Comparison of ENCODE assay signal across 24 cellular contexts in genomic region chr17:28255616-28256015, GRCh38.
DNase-seq lines count a peak whose midpoint lies in the region; ATAC-seq, FAIRE-seq and TF ChIP-seq lines count a peak whose summit lies in the region.
"Had no signal": no experiment of that assay in that cellular context is flagged by ENCODE, and none has a peak within 500 bp of the region (broad histone marks: within the 10 kb centered on the region; RNA-seq: fewer than 3 reads in every experiment).

No MANE protein-coding gene starts in this region.

- no peak overlapping the region for H2BK120ac ChIP-seq in H1 (replicated peaks; ENCODE audit: low read depth, low read length)

- no peak overlapping the region for H2BK20ac ChIP-seq in H1 (ENCODE audit: low read length)

- no peak overlapping the region for H4K5ac ChIP-seq in H1 (ENCODE audit: insufficient read length, low read depth, low read length)

- CTCF ChIA-PET in HepG2 (lab: Yijun Ruan, JAX; ENCODE audit: low intra/inter-chr PET ratio, low total read pairs) (no interaction called here), H1 (lab: Charles Lee; ENCODE audit: partially characterized antibody) (interaction anchor here (0.6 to 2.8 kb wide), 5 partner anchors 21 to 375 kb away, joined by 3 to 7 read pairs (median 4); no protein-coding TSS in a partner anchor)

- H3K23ac ChIP-seq in H1 (ENCODE audit: insufficient read length), result no peak overlapping the region

- H3K4me1 ChIP-seq in HepG2 (ENCODE audit: insufficient read depth, low read length) (peaks cover 48% of the 10 kb centered on the region), right lobe of liver (peaks cover 0 to 42% (median 21%) of the 10 kb centered on the region in 4 donors), H1 (replicated peaks in 1 of 4; ENCODE audit: control insufficient read depth in 3 of 4, insufficient read depth in 4 of 4, low read length in 3 of 4) (no peaks in the 10 kb centered on the region)
- H3K4me1 ChIP-seq: BE2C had no signal

- H3K9me3 ChIP-seq in HepG2 (ENCODE audit: low read length) (no peaks in the 10 kb centered on the region), right lobe of liver (no peaks in the 10 kb centered on the region), H1 (ENCODE audit: insufficient read depth in 2 of 2, low read depth in 1 of 2, low read length in 1 of 2) (no peaks in the 10 kb centered on the region)
- H3K9me3 ChIP-seq: BE2C had no signal

- no peaks in the 10 kb centered on the region for H3K79me1 ChIP-seq in H1 (ENCODE audit: low read depth, low read length)

- H3K79me2 ChIP-seq in HepG2 (ENCODE audit: insufficient read depth, low read length), result no peaks in the 10 kb centered on the region
- no peaks in the 10 kb centered on the region for H3K79me2 ChIP-seq in H1 (ENCODE audit: control insufficient read depth in 1 of 2, insufficient read depth in 2 of 2, low read length in 2 of 2)

- H3K56ac ChIP-seq in H1 (replicated peaks; ENCODE audit: insufficient read length, low read depth, low read length), result no peak overlapping the region

- TF ChIP-seq RAD21 in HepG2 (CRISPR knock-in tag; IDR thresholded peaks at IDR 0.05) (no peak), H1 (IDR thresholded peaks at IDR 0.05 in 1 of 2, conservative IDR thresholded peaks at IDR 0.05 in 1 of 2; ENCODE audit: low read depth in 2 of 2, low read length in 2 of 2) (no peak)

- TF ChIP-seq CTCF in HepG2 (CRISPR knock-in tag; IDR thresholded peaks at IDR 0.05) (no peak), right lobe of liver (IDR thresholded peaks at IDR 0.05) (no peak), H1 (IDR thresholded peaks at IDR 0.05; ENCODE audit: control extremely low read depth in 1 of 3, insufficient read depth in 1 of 3, low read depth in 1 of 3, low read length in 3 of 3) (no peak)

- H3K9ac ChIP-seq in HepG2 (ENCODE audit: insufficient read depth, low read depth, low read length), result no peak overlapping the region
- H3K9ac ChIP-seq in H1 (replicated peaks in 1 of 4; ENCODE audit: extremely low read depth in 1 of 4, low read depth in 3 of 4, low read length in 3 of 4), result no peak overlapping the region
- H3K9ac ChIP-seq: BLaER1 had no signal

- H2AFZ ChIP-seq in HepG2 (ENCODE audit: low read length) (no peak overlapping the region), H1 (ENCODE audit: low read length) (no peak overlapping the region)

- DNase-seq in HepG2 (ENCODE audit: low spot score) (no peak), right lobe of liver (no peak), NCI-H69 (lab: John Stamatoyannopoulos, UW) (peak; percentile 33), H1 (ENCODE audit: low read depth in 1 of 2, low spot score in 2 of 2) (no peak), posterior vena cava (ENCODE audit: low spot score) (peak; percentile 55), midbrain (lab: John Stamatoyannopoulos, UW) (no peak), NCI-H187 (lab: John Stamatoyannopoulos, UW) (no peak)
- DNase-seq in stimulated activated naive CD8-positive, alpha-beta T cell treated with anti-CD3 and anti-CD28 coated beads, Interleukin-15, Interleukin-2, amounts not matched to agents 100 U/mL and 50 U/mL, for 24 hours, result no peak
- DNase-seq: 8988T; ACHN; BE2C; C1 segment of cervical spinal cord; Caco-2; Calu3; CD4-positive, alpha-beta T cell; CD8-positive, alpha-beta T cell; DMS79 treated with DMSO at 0.1 percent for 48 hours; GF-D8 had no signal

- no peak for FAIRE-seq in HepG2 (lab: Jason Lieb, UNC)
- no peak for FAIRE-seq in H1 (lab: Jason Lieb, UNC)
- FAIRE-seq: A204.1, D721Med, G401.6, GM12891, GM19239 had no signal

- H4K8ac ChIP-seq in H1 (ENCODE audit: extremely low read depth, insufficient read depth, low read length), result no peak overlapping the region

- no peak overlapping the region for H2AK5ac ChIP-seq in H1 (ENCODE audit: low read depth, low read length)

- no peak overlapping the region for H3K4me2 ChIP-seq in HepG2 (ENCODE audit: low read depth, low read length)
- no peak overlapping the region for H3K4me2 ChIP-seq in H1 (ENCODE audit: insufficient read depth in 1 of 2, low read depth in 2 of 2, low read length in 2 of 2)
- H3K4me2 ChIP-seq: BLaER1 had no signal

- H3K36me3 ChIP-seq in HepG2 (replicated peaks in 1 of 2; ENCODE audit: control insufficient read depth in 1 of 2, insufficient read depth in 2 of 2, low read length in 2 of 2) (no peaks in the 10 kb centered on the region), right lobe of liver (no peaks in the 10 kb centered on the region), H1 (ENCODE audit: control insufficient read depth in 2 of 4, insufficient read depth in 4 of 4, low read length in 3 of 4) (no peaks in the 10 kb centered on the region)
- H3K36me3 ChIP-seq: BE2C, BLaER1 had no signal

- no peak for TF ChIP-seq EP300 in HepG2 (IDR thresholded peaks at IDR 0.05; ENCODE audit: low read depth in 2 of 2, low read length in 2 of 2)
- no peak for TF ChIP-seq EP300 in HepG2 (CRISPR knock-in tag; IDR thresholded peaks at IDR 0.05; ENCODE audit: borderline replicate concordance)
- TF ChIP-seq EP300 in H1 (IDR thresholded peaks at IDR 0.05; ENCODE audit: borderline replicate concordance in 1 of 2, low read depth in 2 of 2, low read length in 2 of 2), result no peak

- no peak for ATAC-seq in HepG2
- ATAC-seq in right lobe of liver, result no peak
- no peak for ATAC-seq in stimulated activated naive CD8-positive, alpha-beta T cell treated with anti-CD3 and anti-CD28 coated beads, Interleukin-15, Interleukin-2, amounts not matched to agents 100 U/mL and 50 U/mL, for 24 hours
- ATAC-seq: CD8-positive, alpha-beta T cell had no signal

- H3K14ac ChIP-seq in H1 (ENCODE audit: insufficient read length), result no peak overlapping the region

- H4K20me1 ChIP-seq in HepG2 (ENCODE audit: insufficient read depth, low read length), result no peaks in the 10 kb centered on the region
- no peaks in the 10 kb centered on the region for H4K20me1 ChIP-seq in H1 (replicated peaks in 1 of 2; ENCODE audit: control insufficient read depth in 1 of 2, insufficient read depth in 2 of 2, low read length in 2 of 2)
- H4K20me1 ChIP-seq: BLaER1 had no signal

- no peaks in the 10 kb centered on the region for H3K27me3 ChIP-seq in HepG2 (ENCODE audit: control insufficient read depth in 1 of 2, insufficient read depth in 2 of 2, low read length in 2 of 2)
- no peaks in the 10 kb centered on the region for H3K27me3 ChIP-seq in right lobe of liver
- H3K27me3 ChIP-seq in H1 (replicated peaks in 1 of 4; ENCODE audit: control insufficient read depth in 3 of 4, extremely low read depth in 1 of 4, insufficient read depth in 3 of 4, low read length in 3 of 4), result no peaks in the 10 kb centered on the region
- H3K27me3 ChIP-seq: BE2C had no signal

- no peak overlapping the region for H3K4ac ChIP-seq in H1 (replicated peaks; ENCODE audit: insufficient read length, low read depth, low read length)

- H3K23me2 ChIP-seq in H1 (ENCODE audit: low read depth, low read length), result peaks cover 3% of the 10 kb centered on the region

- H2BK5ac ChIP-seq in H1 (ENCODE audit: low read depth, low read length), result no peak overlapping the region

- H2BK12ac ChIP-seq in H1 (ENCODE audit: low read depth, low read length), result 0 out of 2 replicates have a peak overlapping the region, but pooled peaks have one; percentile 60

- TF ChIP-seq POLR2A in HepG2 (IDR thresholded peaks at IDR 0.05; ENCODE audit: insufficient read depth in 1 of 2, low read depth in 2 of 2, low read length in 2 of 2), result no peak
- no peak for TF ChIP-seq POLR2A in right lobe of liver (IDR thresholded peaks at IDR 0.05)
- TF ChIP-seq POLR2A in H1 (IDR thresholded peaks at IDR 0.05; ENCODE audit: control extremely low read depth in 1 of 2, low read depth in 2 of 2, low read length in 2 of 2), result no peak

- in situ Hi-C loops in HepG2 (cut with HindIII; ENCODE audit: extremely low pct_ligation_motif_present, low pct_unique_long_range_greater_than_20kb), result no loop called here

- whole genome bisulfite sequencing in HepG2 (ENCODE audit: low lambda C conversion rate), result 31% methylated on average over 4 of the region's 4 CpGs
- 41% methylated on average over 2 of the region's 4 CpGs for WGBS in right lobe of liver (ENCODE audit: insufficient coverage, low coverage, low lambda C conversion rate, missing lambda C conversion rate)
- WGBS in H1 (ENCODE audit: extremely low coverage in 1 of 2, insufficient coverage in 1 of 2, insufficient read length in 1 of 2, insufficient replicate concordance in 2 of 2, low coverage in 1 of 2, low lambda C conversion rate in 2 of 2, missing lambda C conversion rate in 1 of 2), 2 experiments, result 78% methylated on average over 4 of the region's 4 CpGs; no CpG with 5 or more reads in 1 of the 2 experiments

- intact Hi-C loops in HepG2 (cut with micrococcal nuclease; ENCODE audit: unreplicated experiment) (no loop called here), right lobe of liver (cut with DNase I) (loop anchor here in 1 of 2 donors (10.0 kb wide), 1 partner anchor 451 kb away; the partner anchor contains the start of gene NOS2), posterior vena cava (cut with DNase I) (no loop called here)

- BruUV-seq in HepG2 (replicated peaks; lab: Mats Ljungman, UMichigan), result no TSS peak

- H3K4me3 ChIP-seq in HepG2 (replicated peaks in 1 of 3; ENCODE audit: insufficient read depth in 1 of 3, low read depth in 2 of 3, low read length in 3 of 3) (no peak overlapping the region), right lobe of liver (no peak overlapping the region), H1 (ENCODE audit: extremely low read depth in 1 of 4, insufficient read depth in 2 of 4, low read depth in 3 of 4, low read length in 4 of 4) (no peak overlapping the region)
- H3K4me3 ChIP-seq: BLaER1 had no signal

- H3K27ac ChIP-seq in HepG2 (ENCODE audit: extremely low read length, insufficient read depth, low read length), result no peak overlapping the region
- no peak overlapping the region for H3K27ac ChIP-seq in right lobe of liver
- H3K27ac ChIP-seq in H1 (ENCODE audit: low read depth, low read length), result no peak overlapping the region
- H3K27ac ChIP-seq: BLaER1 had no signal

- H2BK15ac ChIP-seq in H1 (ENCODE audit: low read length), result no peak overlapping the region

- POLR2A ChIA-PET in HepG2 (lab: Yijun Ruan, JAX), result no interaction called here
- POLR2A ChIA-PET in H1 (lab: Charles Lee; ENCODE audit: partially characterized antibody), result interaction anchor here (0.9 to 1.1 kb wide), 2 partner anchors 62 to 63 kb away, joined by 3 read pairs; partner anchors contain the start of gene TMEM97

- no peak overlapping the region for H4K91ac ChIP-seq in H1 (replicated peaks; ENCODE audit: insufficient read length, low read length)

- H3K18ac ChIP-seq in H1 (ENCODE audit: extremely low read depth, low read length), result no peak overlapping the region

TF ChIP-seq in H1, 55 proteins besides CTCF, POLR2A, EP300 and RAD21 (continues in another document):
- TF ChIP-seq NRF1 (IDR thresholded peaks at IDR 0.05; ENCODE audit: low read depth, low read length) (no peak), JUN (IDR thresholded peaks at IDR 0.05; ENCODE audit: low read depth, low read length) (no peak), NANOG (IDR thresholded peaks at IDR 0.05; ENCODE audit: insufficient read depth, low read depth, low read length, poor library complexity, severe bottlenecking) (no peak), KDM4A (IDR thresholded peaks at IDR 0.05; ENCODE audit: low read depth, low read length, severe bottlenecking) (no peak)

Comparison
In these comparisons a context has a peak if more than half of its experiments do, and no peak if none do; other contexts are left out.
1. DNase-seq: peak in NCI-H69 (single experiment) and posterior vena cava (single experiment); none in HepG2 (single experiment), right lobe of liver (0 of 3), H1 (0 of 2), midbrain (single experiment), stimulated activated naive CD8-positive, alpha-beta T cell treated with anti-CD3 and anti-CD28 coated beads, Interleukin-15, Interleukin-2, amounts not matched to agents 100 U/mL and 50 U/mL, for 24 hours (single experiment) and NCI-H187 (0 of 2).